Comparison of ENCODE assay signal across 1 cellular context in genomic region chr1:94925561-94926364, GRCh38.
A peak's percentile ranks its signal among the peaks of the same experiment; 100 is the strongest.
TF ChIP-seq lines count a peak whose summit lies in the region.

No MANE protein-coding gene starts in this region.

TF ChIP-seq in WTC11, 78 proteins besides CTCF, POLR2A, EP300 and RAD21 (continued from another document):
- TF ChIP-seq ZNF281 (CRISPR knock-in tag; IDR thresholded peaks at IDR 0.05) (no peak), AFF4 (CRISPR knock-in tag; IDR thresholded peaks at IDR 0.05; ENCODE audit: borderline replicate concordance) (peak; percentile 21; the same call in 1 of the 2 replicates), ZNF121 (CRISPR knock-in tag; IDR thresholded peaks at IDR 0.05) (no peak), NFE2L1 (CRISPR knock-in tag; IDR thresholded peaks at IDR 0.05) (no peak), E2F4 (CRISPR knock-in tag; IDR thresholded peaks at IDR 0.05; ENCODE audit: borderline replicate concordance, low read depth) (no peak), FOXK1 (CRISPR knock-in tag; IDR thresholded peaks at IDR 0.05) (0 out of 2 replicates have a peak, but pooled peaks have one; percentile 53), STAT6 (CRISPR knock-in tag; conservative IDR thresholded peaks at IDR 0.05; ENCODE audit: low read depth) (no peak)
